16 cellular contexts compared by ENCODE assay signal in the genomic region with DNA sequence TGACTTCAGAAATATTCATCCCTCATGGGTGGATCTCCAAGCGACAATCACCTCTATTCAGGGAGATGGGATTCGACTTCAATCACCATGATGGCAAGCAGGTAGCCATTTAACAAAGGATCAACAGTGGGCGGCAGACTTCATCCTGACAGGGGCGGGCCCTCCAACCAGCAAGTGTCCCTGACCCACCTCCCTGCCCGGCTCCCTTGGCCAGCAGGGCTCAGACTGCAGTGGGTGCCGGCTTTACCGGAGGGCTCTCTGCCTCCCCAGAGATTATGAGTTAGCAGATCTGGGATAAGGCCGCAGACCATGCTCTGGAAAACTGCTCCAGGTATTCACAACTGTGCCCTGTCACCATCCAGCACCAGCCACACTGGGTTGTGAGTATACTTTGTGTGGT. TPM values are rescaled to one million over a fixed set of nuclear protein-coding genes. Genes with fewer than 3 reads are reported as not detected.
A peak's percentile ranks its signal among the peaks of the same experiment; 100 is the strongest.
DNase-seq lines count a peak whose midpoint lies in the region; ATAC-seq and TF ChIP-seq lines count a peak whose summit lies in the region.
"Had no signal": no experiment of that assay in that cellular context is flagged by ENCODE, and none has a peak within 500 bp of the region (broad histone marks: within the 10 kb centered on the region; RNA-seq: fewer than 3 reads in every experiment).

No MANE protein-coding gene starts in this region.

- H3K14ac ChIP-seq in H9 (ENCODE audit: insufficient read depth, low read length): peak overlapping the region; percentile 8; the same call in 1 of the 2 replicates

- no peak overlapping the region for H2AFZ ChIP-seq in H9 (ENCODE audit: low read length)
- H2AFZ ChIP-seq: GM23248 had no signal

- no peak overlapping the region for H4K91ac ChIP-seq in H9 (ENCODE audit: insufficient read length, low read depth, low read length)

- no peak overlapping the region for H3K9ac ChIP-seq in BLaER1
- H3K9ac ChIP-seq in H9 (ENCODE audit: extremely low read depth, insufficient read length, low read length): no peak overlapping the region
- H3K9ac ChIP-seq: GM23248 had no signal

- WGBS in H9 (ENCODE audit: extremely low coverage, insufficient read length, low lambda C conversion rate): no CpG with 5 or more reads among the region's 8 CpGs

- H2AK5ac ChIP-seq in H9 (ENCODE audit: insufficient read length, low read length): no peak overlapping the region

- H3K23ac ChIP-seq in H9 (ENCODE audit: insufficient read length, low read depth, low read length): no peak overlapping the region

- H3K9me3 ChIP-seq in BLaER1: peaks cover 12% of the 10 kb centered on the region
- no peaks in the 10 kb centered on the region for H3K9me3 ChIP-seq in H9 (ENCODE audit: control insufficient read depth, low read depth, low read length)
- no peaks in the 10 kb centered on the region for H3K9me3 ChIP-seq in SJCRH30 (replicated peaks)

- DNase-seq in H9 (no peak), SJCRH30 (no peak), mesenteric fat pad (ENCODE audit: low spot score) (peak; percentile 60), kidney tubule cell (ENCODE audit: low spot score) (no peak), cortex of kidney (lab: John Stamatoyannopoulos, UW) (no peak)
- DNase-seq in activated naive CD4-positive, alpha-beta T cell treated with anti-CD3 and anti-CD28 coated beads, Interleukin-2, amount 10 ng/mL, durations not matched to agents 7 days and 5 days: no peak
- DNase-seq: AML-193; C1 segment of cervical spinal cord; CD4-positive, alpha-beta T cell; DMS 273 treated with DMSO at 0.1 percent for 48 hours; H7; Karpas-422 had no signal

- peaks cover 5 to 6% (median 6%) of the 10 kb centered on the region in 3 experiments; a peak in 3 of 7 replicates for H3K36me3 Mint-ChIP-seq in H9 (ENCODE audit: insufficient read depth in 1 of 3, low read depth in 3 of 3)
- H3K36me3 Mint-ChIP-seq in activated naive CD4-positive, alpha-beta T cell treated with anti-CD3 and anti-CD28 coated beads, Interleukin-2, amount 10 ng/mL, durations not matched to agents 7 days and 5 days: no peaks in the 10 kb centered on the region

- no peak for TF ChIP-seq CTCF in H9 (conservative IDR thresholded peaks at IDR 0.05)

- H3K4me3 Mint-ChIP-seq in H9: no peak overlapping the region
- H3K4me3 Mint-ChIP-seq in activated naive CD4-positive, alpha-beta T cell treated with anti-CD3 and anti-CD28 coated beads, Interleukin-2, amount 10 ng/mL, durations not matched to agents 7 days and 5 days: no peak overlapping the region
- H3K4me3 Mint-ChIP-seq: CD4-positive, alpha-beta T cell had no signal

- no peak overlapping the region for H3K4me3 ChIP-seq in BLaER1
- no peak overlapping the region for H3K4me3 ChIP-seq in SJCRH30
- H3K4me3 ChIP-seq: GM23248, K562 had no signal

- no peak overlapping the region for H3K56ac ChIP-seq in H9 (ENCODE audit: insufficient read length, low read depth, low read length)

- 0 out of 2 replicates have a peak, but pooled peaks cover 6% of the 10 kb centered on the region for H4K20me1 ChIP-seq in BLaER1
- no peaks in the 10 kb centered on the region for H4K20me1 ChIP-seq in H9 (ENCODE audit: control insufficient read depth, insufficient read depth, insufficient read length)

- no peak overlapping the region for H4K8ac ChIP-seq in H9 (replicated peaks; ENCODE audit: insufficient read length, low read depth, low read length)

- H3K23me2 ChIP-seq in H9 (ENCODE audit: insufficient read length, low read depth, low read length, poor library complexity, severe bottlenecking): peaks cover 4% of the 10 kb centered on the region

- no peak overlapping the region for H2BK5ac ChIP-seq in H9 (ENCODE audit: insufficient read length, low read length)

- peaks cover 23% of the 10 kb centered on the region for H3K36me3 ChIP-seq in BLaER1
- H3K36me3 ChIP-seq in SJCRH30: no peaks in the 10 kb centered on the region

- no peak overlapping the region for H2BK20ac ChIP-seq in H9 (ENCODE audit: low read depth, low read length, poor library complexity, severe bottlenecking)

- no peaks in the 10 kb centered on the region for H3K27me3 Mint-ChIP-seq in H9 (ENCODE audit: low read depth)
- H3K27me3 Mint-ChIP-seq in activated naive CD4-positive, alpha-beta T cell treated with anti-CD3 and anti-CD28 coated beads, Interleukin-2, amount 10 ng/mL, durations not matched to agents 7 days and 5 days: no peaks in the 10 kb centered on the region
- H3K27me3 Mint-ChIP-seq: CD4-positive, alpha-beta T cell had no signal

- no peak overlapping the region for H3T11ph ChIP-seq in H9 (ENCODE audit: low read length)

- H4K5ac ChIP-seq in H9 (ENCODE audit: insufficient read length, low read depth, low read length): no peak overlapping the region

- H2BK15ac ChIP-seq in H9 (ENCODE audit: low read depth, low read length): no peak overlapping the region

- CTCF ChIA-PET in activated naive CD4-positive, alpha-beta T cell treated with anti-CD3 and anti-CD28 coated beads, Interleukin-2, amount 10 ng/mL, durations not matched to agents 7 days and 5 days (lab: Charles Lee): no interaction called here

- no peaks in the 10 kb centered on the region for H3K79me2 ChIP-seq in H9 (ENCODE audit: insufficient read depth, low read length)

- no peaks in the 10 kb centered on the region; a peak in 1 of 5 replicates for H3K9me3 Mint-ChIP-seq in H9
- H3K9me3 Mint-ChIP-seq in activated naive CD4-positive, alpha-beta T cell treated with anti-CD3 and anti-CD28 coated beads, Interleukin-2, amount 10 ng/mL, durations not matched to agents 7 days and 5 days: no peaks in the 10 kb centered on the region
- H3K9me3 Mint-ChIP-seq: CD4-positive, alpha-beta T cell had no signal

- ATAC-seq in HG02642 (IDR thresholded peaks at IDR 0.05; ENCODE audit: poor library complexity, unreplicated experiment): no peak

- no peaks in the 10 kb centered on the region for H3K79me1 ChIP-seq in H9 (ENCODE audit: insufficient read depth, low read depth, low read length, poor library complexity, severe bottlenecking)

- H2BK12ac ChIP-seq in H9 (ENCODE audit: insufficient read length, low read depth, low read length): no peak overlapping the region

- no peaks in the 10 kb centered on the region for H3K27me3 ChIP-seq in BLaER1
- H3K27me3 ChIP-seq in H9 (ENCODE audit: insufficient read depth, low read length): no peaks in the 10 kb centered on the region
- H3K27me3 ChIP-seq in SJCRH30: no peaks in the 10 kb centered on the region

- H3K4me1 Mint-ChIP-seq in H9: peaks cover 8 to 11% of the 10 kb centered on the region in 2 experiments
- H3K4me1 Mint-ChIP-seq in activated naive CD4-positive, alpha-beta T cell treated with anti-CD3 and anti-CD28 coated beads, Interleukin-2, amount 10 ng/mL, durations not matched to agents 7 days and 5 days: peaks cover 2% of the 10 kb centered on the region

- H3K27ac ChIP-seq in BLaER1 (peak overlapping the region; percentile 72; the same call in 1 of the 2 replicates), H9 (ENCODE audit: insufficient read length, low read depth, low read length) (no peak overlapping the region), SJCRH30 (peak overlapping the region; percentile 87; the same call in 1 of the 2 replicates)
- H3K27ac ChIP-seq: GM23248 had no signal

- H3K4me2 ChIP-seq in BLaER1 (peak overlapping the region; percentile 72), H9 (ENCODE audit: insufficient read depth, insufficient read length, low read length) (no peak overlapping the region)

- H3K27ac Mint-ChIP-seq in H9: no peak overlapping the region
- H3K27ac Mint-ChIP-seq in activated naive CD4-positive, alpha-beta T cell treated with anti-CD3 and anti-CD28 coated beads, Interleukin-2, amount 10 ng/mL, durations not matched to agents 7 days and 5 days: no peak overlapping the region
- H3K27ac Mint-ChIP-seq: CD4-positive, alpha-beta T cell had no signal

- H2BK120ac ChIP-seq in H9 (ENCODE audit: low read depth, low read length, poor library complexity, severe bottlenecking): no peak overlapping the region

- H3K4ac ChIP-seq in H9 (ENCODE audit: low read depth, low read length): no peak overlapping the region

- H3K18ac ChIP-seq in H9 (ENCODE audit: insufficient read length, low read depth, low read length): no peak overlapping the region

- H3K4me1 ChIP-seq in BLaER1: peaks cover 76% of the 10 kb centered on the region
- H3K4me1 ChIP-seq in H9 (ENCODE audit: insufficient read depth, low read length): peaks cover 4% of the 10 kb centered on the region; the same call in 1 of the 2 replicates
- H3K4me1 ChIP-seq in SJCRH30: peaks cover 22% of the 10 kb centered on the region

RNA-seq across cellular contexts. Expression of gene PPP1R3G, which starts 39.4 kb away (rescaled TPM):
- total RNA-seq in H9 (2021) (not detected in 2 replicates), mesenteric fat pad (1.3 TPM)
- total RNA-seq in SJCRH30 (2014; rRNA removed; shearing (Covaris generic)): 0.71 and 1.0 TPM in 2 replicates
- total RNA-seq: CD4-positive, alpha-beta T cell had no signal
